ENCODE assay signal across 15 cellular contexts in the genomic region with DNA sequence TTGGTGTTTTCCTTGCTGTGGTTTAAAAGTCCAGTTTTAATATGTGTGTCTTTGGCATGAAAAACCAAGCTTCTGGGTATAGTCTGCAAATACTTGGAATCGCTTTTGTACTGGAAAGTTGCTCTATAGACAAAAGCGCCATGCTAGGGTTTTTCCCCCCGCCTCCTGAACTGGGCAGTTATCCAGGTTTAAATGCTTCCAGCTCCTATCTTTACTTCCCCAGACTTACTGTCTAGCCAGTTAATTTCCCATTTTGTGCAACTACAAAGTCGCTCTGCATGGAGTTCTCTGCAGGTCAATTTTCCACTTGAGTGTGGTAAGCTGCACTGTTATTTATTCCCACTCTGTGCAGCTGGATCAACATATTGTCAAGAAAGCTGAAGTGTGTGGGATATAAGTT. TPM values are rescaled to one million over a fixed set of nuclear protein-coding genes. Genes with fewer than 3 reads are reported as not detected.
A peak's percentile ranks its signal among the peaks of the same experiment; 100 is the strongest.
DNase-seq lines count a peak whose midpoint lies in the region; ATAC-seq and TF ChIP-seq lines count a peak whose summit lies in the region.
"Had no signal": no experiment of that assay in that cellular context is flagged by ENCODE, and none has a peak within 500 bp of the region (broad histone marks: within the 10 kb centered on the region; RNA-seq: fewer than 3 reads in every experiment).

No MANE protein-coding gene starts in this region.

- peaks cover 27% of the 10 kb centered on the region for H3K36me3 ChIP-seq in ES-I3 (ENCODE audit: insufficient read depth, low read length)
- no peaks in the 10 kb centered on the region for H3K36me3 ChIP-seq in MM.1S (replicated peaks; ENCODE audit: insufficient read depth, low read length)

- no peaks in the 10 kb centered on the region for H3K27me3 ChIP-seq in MM.1S (replicated peaks; ENCODE audit: insufficient read depth, low read length)

- DNase-seq in NCI-H2107 treated with DMSO at 0.1 percent for 48 hours (lab: John Stamatoyannopoulos, UW; ENCODE audit: unreplicated experiment) (peak; percentile 85), cardiac fibroblast (ENCODE audit: low read depth in 2 of 2) (peak; percentile 12 to 88), MM.1S (no peak), iPS-NIHi11 (ENCODE audit: low spot score) (no peak), omental fat pad (ENCODE audit: low spot score) (no peak)
- no peak for DNase-seq in activated T-helper 2 cell treated with anti-CD3 and anti-CD28 coated beads, Interferon-gamma antibody, Interleukin-2, Interleukin-4, amounts not matched to agents 10 μg/mL and 5 μg/mL and 100 μg/mL, durations not matched to agents 14 hours and 24 hours and 36 hours (ENCODE audit: low spot score)
- DNase-seq: activated CD4-positive, alpha-beta T cell treated with anti-CD3 and anti-CD28 coated beads for 48 hours; activated naive CD4-positive, alpha-beta T cell; CD8-positive, alpha-beta T cell; effector CD4-positive, alpha-beta T cell; NCI-H1436 treated with DMSO at 0.1 percent for 48 hours; stimulated activated CD4-positive, alpha-beta T cell treated with anti-CD3 and anti-CD28 coated beads, Interleukin-1b, Interleukin-23, amount 100 ng/mL, for 48 hours; stimulated activated naive CD8-positive, alpha-beta T cell treated with anti-CD3 and anti-CD28 coated beads, Interleukin-15, amount 100 ng/mL, for 72 hours had no signal

- intact Hi-C loops in activated T-helper 2 cell treated with anti-CD3 and anti-CD28 coated beads, Interferon-gamma antibody, Interleukin-2, Interleukin-4, amounts not matched to agents 10 μg/mL and 5 μg/mL and 100 μg/mL, durations not matched to agents 14 hours and 24 hours and 36 hours (cut with micrococcal nuclease): no loop called here

- H4K20me1 ChIP-seq in MM.1S (ENCODE audit: insufficient read depth, low read length): no peaks in the 10 kb centered on the region

- peak overlapping the region; percentile 29; the same call in 1 of the 2 replicates for H3K9ac ChIP-seq in ES-I3 (ENCODE audit: low read depth, low read length)
- H3K9ac ChIP-seq in MM.1S (ENCODE audit: low read length): no peak overlapping the region

- H3F3A ChIP-seq in MM.1S (ENCODE audit: insufficient read depth, low read length): no peaks in the 10 kb centered on the region

- peaks cover 54% of the 10 kb centered on the region for H3K36me3 Mint-ChIP-seq in nephron (ENCODE audit: low read depth)
- no peaks in the 10 kb centered on the region for H3K36me3 Mint-ChIP-seq in activated T-helper 2 cell treated with anti-CD3 and anti-CD28 coated beads, Interferon-gamma antibody, Interleukin-2, Interleukin-4, amounts not matched to agents 10 μg/mL and 5 μg/mL and 100 μg/mL, durations not matched to agents 14 hours and 24 hours and 36 hours (ENCODE audit: low read depth)
- H3K36me3 Mint-ChIP-seq: CD8-positive, alpha-beta T cell had no signal

- H3K4me1 Mint-ChIP-seq in nephron: peaks cover 71% of the 10 kb centered on the region
- peaks cover 3% of the 10 kb centered on the region for H3K4me1 Mint-ChIP-seq in activated T-helper 2 cell treated with anti-CD3 and anti-CD28 coated beads, Interferon-gamma antibody, Interleukin-2, Interleukin-4, amounts not matched to agents 10 μg/mL and 5 μg/mL and 100 μg/mL, durations not matched to agents 14 hours and 24 hours and 36 hours (ENCODE audit: low read depth)

- H3K27ac Mint-ChIP-seq in nephron: peak overlapping the region; percentile 91 to 97 (median 91)
- H3K27ac Mint-ChIP-seq in activated T-helper 2 cell treated with anti-CD3 and anti-CD28 coated beads, Interferon-gamma antibody, Interleukin-2, Interleukin-4, amounts not matched to agents 10 μg/mL and 5 μg/mL and 100 μg/mL, durations not matched to agents 14 hours and 24 hours and 36 hours: no peak overlapping the region
- H3K27ac Mint-ChIP-seq: CD8-positive, alpha-beta T cell; stimulated activated naive CD8-positive, alpha-beta T cell treated with anti-CD3 and anti-CD28 coated beads, Interleukin-15, amount 100 ng/mL, for 72 hours had no signal

- no peak overlapping the region for H3K4me2 ChIP-seq in MM.1S (ENCODE audit: low read depth, low read length)

- H3K79me2 ChIP-seq in MM.1S (ENCODE audit: low read length): no peaks in the 10 kb centered on the region

- no peak for ATAC-seq in omental fat pad (ENCODE audit: low FRiP score)
- ATAC-seq: CD8-positive, alpha-beta T cell; stimulated activated naive CD8-positive, alpha-beta T cell treated with anti-CD3 and anti-CD28 coated beads, Interleukin-15, amount 100 ng/mL, for 72 hours had no signal

- no peak for TF ChIP-seq CTCF in cardiac fibroblast (IDR thresholded peaks at IDR 0.05; ENCODE audit: low read depth, low read length)
- no peak for TF ChIP-seq CTCF in nephron (IDR thresholded peaks at IDR 0.05; ENCODE audit: unreplicated experiment in 3 of 3)
- no peak for TF ChIP-seq CTCF in MM.1S (IDR thresholded peaks at IDR 0.05; ENCODE audit: low read length)
- no peak for TF ChIP-seq CTCF in omental fat pad (IDR thresholded peaks at IDR 0.05)

- no peaks in the 10 kb centered on the region for H3K9me2 ChIP-seq in MM.1S (replicated peaks; ENCODE audit: insufficient read depth, low read length)

- H3K4me3 Mint-ChIP-seq in nephron: peak overlapping the region; percentile 85 to 96 (median 85)
- H3K4me3 Mint-ChIP-seq in activated T-helper 2 cell treated with anti-CD3 and anti-CD28 coated beads, Interferon-gamma antibody, Interleukin-2, Interleukin-4, amounts not matched to agents 10 μg/mL and 5 μg/mL and 100 μg/mL, durations not matched to agents 14 hours and 24 hours and 36 hours (ENCODE audit: low read depth): no peak overlapping the region
- H3K4me3 Mint-ChIP-seq: CD8-positive, alpha-beta T cell; stimulated activated naive CD8-positive, alpha-beta T cell treated with anti-CD3 and anti-CD28 coated beads, Interleukin-15, amount 100 ng/mL, for 72 hours had no signal

- H3K4me1 ChIP-seq in ES-I3 (ENCODE audit: insufficient read depth, low read length): peaks cover 35% of the 10 kb centered on the region
- H3K4me1 ChIP-seq in MM.1S (ENCODE audit: low read length): no peaks in the 10 kb centered on the region

- H3K9me3 ChIP-seq in ES-I3 (ENCODE audit: control insufficient read depth, insufficient read depth, low read length) (no peaks in the 10 kb centered on the region), MM.1S (replicated peaks; ENCODE audit: insufficient read depth, low read length) (no peaks in the 10 kb centered on the region)

- H3K4me3 ChIP-seq in cardiac fibroblast (replicated peaks in 1 of 2; ENCODE audit: low read depth in 2 of 2, low read length in 2 of 2) (no peak overlapping the region), MM.1S (ENCODE audit: low read length) (no peak overlapping the region)

- no peaks in the 10 kb centered on the region for H3K9me3 Mint-ChIP-seq in nephron
- H3K9me3 Mint-ChIP-seq in activated T-helper 2 cell treated with anti-CD3 and anti-CD28 coated beads, Interferon-gamma antibody, Interleukin-2, Interleukin-4, amounts not matched to agents 10 μg/mL and 5 μg/mL and 100 μg/mL, durations not matched to agents 14 hours and 24 hours and 36 hours: no peaks in the 10 kb centered on the region
- H3K9me3 Mint-ChIP-seq: CD8-positive, alpha-beta T cell; stimulated activated naive CD8-positive, alpha-beta T cell treated with anti-CD3 and anti-CD28 coated beads, Interleukin-15, amount 100 ng/mL, for 72 hours had no signal

- H2AFZ ChIP-seq in MM.1S (ENCODE audit: low read length): no peak overlapping the region

- no peaks in the 10 kb centered on the region for H3K27me3 Mint-ChIP-seq in nephron (ENCODE audit: low read depth)
- H3K27me3 Mint-ChIP-seq in activated T-helper 2 cell treated with anti-CD3 and anti-CD28 coated beads, Interferon-gamma antibody, Interleukin-2, Interleukin-4, amounts not matched to agents 10 μg/mL and 5 μg/mL and 100 μg/mL, durations not matched to agents 14 hours and 24 hours and 36 hours (ENCODE audit: low read depth): peaks cover 17% of the 10 kb centered on the region

- H3K27ac ChIP-seq in MM.1S (ENCODE audit: low read length): no peak overlapping the region

RNA-seq across cellular contexts. Expression of a gene that starts 2.7 kb away (rescaled TPM):
- total RNA-seq in omental fat pad: 1 to 10 TPM in 2 of 4 donors, under 1 TPM in 1, not detected in 1; 0.56 to 1.9 (median 1.7) TPM
- 0.50 and 0.67 TPM in 2 replicates for total RNA-seq in activated T-helper 2 cell treated with anti-CD3 and anti-CD28 coated beads, Interferon-gamma antibody, Interleukin-2, Interleukin-4, amounts not matched to agents 10 μg/mL and 5 μg/mL and 100 μg/mL, durations not matched to agents 14 hours and 24 hours and 36 hours

Comparison
In these comparisons a context has a peak if more than half of its experiments do, and no peak if none do; other contexts are left out.
1. DNase-seq: peak in NCI-H2107 treated with DMSO at 0.1 percent for 48 hours (single experiment) and cardiac fibroblast (2 of 2); none in MM.1S (single experiment), iPS-NIHi11 (single experiment), omental fat pad (single experiment) and activated T-helper 2 cell treated with anti-CD3 and anti-CD28 coated beads, Interferon-gamma antibody, Interleukin-2, Interleukin-4, amounts not matched to agents 10 μg/mL and 5 μg/mL and 100 μg/mL, durations not matched to agents 14 hours and 24 hours and 36 hours (single experiment).